Comparison of ENCODE assay signal across 14 cellular contexts in the genomic region with DNA sequence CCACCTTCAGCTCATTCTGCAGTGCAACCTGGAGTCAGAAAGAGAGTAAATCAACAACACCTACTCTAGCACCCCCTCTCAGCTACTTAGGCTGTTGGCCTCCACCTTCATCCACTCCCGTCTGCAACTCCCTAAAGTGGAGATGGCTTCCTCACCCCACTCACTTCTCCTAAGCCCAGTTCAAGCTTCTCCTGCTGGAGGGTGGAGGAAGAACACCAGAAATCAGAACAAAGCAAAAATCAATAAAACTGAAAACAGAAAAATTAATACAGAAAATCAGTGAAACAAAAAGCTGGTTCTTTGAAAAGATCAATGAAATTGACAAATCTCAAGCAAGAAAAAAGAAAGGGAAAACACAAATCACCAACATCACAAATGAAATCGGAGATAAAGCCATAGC.
"Had no signal": no experiment of that assay in that cellular context is flagged by ENCODE, and none has a peak within 500 bp of the region (broad histone marks: within the 10 kb centered on the region; RNA-seq: fewer than 3 reads in every experiment).

No MANE protein-coding gene starts in this region.

- DNase-seq: activated CD8-positive, alpha-beta memory T cell treated with anti-CD3 and anti-CD28 coated beads, Interleukin-2, amount 10 ng/mL, durations not matched to agents 7 days and 5 days; activated effector memory CD4-positive, alpha-beta T cell treated with Interleukin-2 at 50 U/mL for 16 hours; activated T-cell treated with anti-CD3 and anti-CD28 coated beads, Interleukin-2, amount 50 U/mL, for 24 hours; dorsolateral prefrontal cortex; hippocampal formation; kidney glomerular epithelial cell; ovary; retina had no signal

- H3K27ac Mint-ChIP-seq: activated CD8-positive, alpha-beta memory T cell treated with anti-CD3 and anti-CD28 coated beads, Interleukin-2, amount 10 ng/mL, durations not matched to agents 7 days and 5 days; activated naive CD4-positive, alpha-beta T cell treated with anti-CD3 and anti-CD28 coated beads, Interleukin-2, amount 50 U/mL, for 24 hours; activated T-cell treated with anti-CD3 and anti-CD28 coated beads, Interleukin-2, amount 50 U/mL, for 24 hours; brain; T-helper 1 cell treated with Interleukin-12 subunit alpha and Interleukin-12 subunit beta and Interleukin-4 antibody, amounts not matched to agents 30 μg/mL and 1 μg/mL, for 36 hours had no signal

- H3K9me3 Mint-ChIP-seq: activated naive CD4-positive, alpha-beta T cell treated with anti-CD3 and anti-CD28 coated beads, Interleukin-2, amount 50 U/mL, for 24 hours had no signal

- H3K4me3 ChIP-seq: dorsolateral prefrontal cortex, gastroesophageal sphincter, ovary, skin epidermis, vagina had no signal

- H3K4me3 Mint-ChIP-seq: activated CD8-positive, alpha-beta memory T cell treated with anti-CD3 and anti-CD28 coated beads, Interleukin-2, amount 10 ng/mL, durations not matched to agents 7 days and 5 days; activated naive CD4-positive, alpha-beta T cell treated with anti-CD3 and anti-CD28 coated beads, Interleukin-2, amount 50 U/mL, for 24 hours; activated T-cell treated with anti-CD3 and anti-CD28 coated beads, Interleukin-2, amount 50 U/mL, for 24 hours; brain; T-helper 1 cell treated with Interleukin-12 subunit alpha and Interleukin-12 subunit beta and Interleukin-4 antibody, amounts not matched to agents 30 μg/mL and 1 μg/mL, for 36 hours had no signal

- H3K4me1 Mint-ChIP-seq: activated CD8-positive, alpha-beta memory T cell treated with anti-CD3 and anti-CD28 coated beads, Interleukin-2, amount 10 ng/mL, durations not matched to agents 7 days and 5 days; activated naive CD4-positive, alpha-beta T cell treated with anti-CD3 and anti-CD28 coated beads, Interleukin-2, amount 50 U/mL, for 24 hours had no signal

- ATAC-seq: activated CD8-positive, alpha-beta memory T cell treated with anti-CD3 and anti-CD28 coated beads, Interleukin-2, amount 10 ng/mL, durations not matched to agents 7 days and 5 days; gastroesophageal sphincter had no signal
